Comparison of ENCODE assay signal across 27 cellular contexts in genomic region chr11:85893378-85893777, GRCh38. TPM values are rescaled to one million over a fixed set of nuclear protein-coding genes. Genes with fewer than 3 reads are reported as not detected.
DNase-seq lines count a peak whose midpoint lies in the region; ATAC-seq, FAIRE-seq and TF ChIP-seq lines count a peak whose summit lies in the region.
"Had no signal": no experiment of that assay in that cellular context is flagged by ENCODE, and none has a peak within 500 bp of the region (broad histone marks: within the 10 kb centered on the region; RNA-seq: fewer than 3 reads in every experiment).

No MANE protein-coding gene starts in this region.

- TF ChIP-seq POLR2A in HepG2 (IDR thresholded peaks at IDR 0.05; ENCODE audit: insufficient read depth in 1 of 2, low read depth in 2 of 2, low read length in 2 of 2) (no peak), right lobe of liver (IDR thresholded peaks at IDR 0.05) (no peak), adrenal gland (IDR thresholded peaks at IDR 0.05) (no peak)

- H2AFZ ChIP-seq in HepG2 (ENCODE audit: low read length) = no peak overlapping the region

- H3K4me3 ChIP-seq in HepG2 (replicated peaks in 1 of 3; ENCODE audit: insufficient read depth in 1 of 3, low read depth in 2 of 3, low read length in 3 of 3) (no peak overlapping the region), right lobe of liver (no peak overlapping the region), adrenal gland (no peak overlapping the region)
- no peak overlapping the region for H3K4me3 ChIP-seq in effector memory CD4-positive, alpha-beta T cell (ENCODE audit: insufficient read depth, low read depth, low read length, poor library complexity, severe bottlenecking)
- H3K4me3 ChIP-seq: SK-N-MC had no signal

- POLR2A ChIA-PET in HepG2 (lab: Yijun Ruan, JAX) = no interaction called here

- H3K4me1 ChIP-seq in HepG2 (ENCODE audit: insufficient read depth, low read length) = peaks cover 25% of the 10 kb centered on the region
- H3K4me1 ChIP-seq in right lobe of liver = no peaks in the 10 kb centered on the region
- H3K4me1 ChIP-seq in adrenal gland (replicated peaks in 1 of 2) = no peaks in the 10 kb centered on the region
- no peaks in the 10 kb centered on the region for H3K4me1 ChIP-seq in effector memory CD4-positive, alpha-beta T cell (ENCODE audit: control insufficient read depth, insufficient read depth, low read length, poor library complexity, severe bottlenecking)

- H3K79me2 ChIP-seq in HepG2 (ENCODE audit: insufficient read depth, low read length) = no peaks in the 10 kb centered on the region

- ATAC-seq in HepG2 = no peak
- no peak for ATAC-seq in right lobe of liver

- TF ChIP-seq RAD21 in HepG2 (CRISPR knock-in tag; IDR thresholded peaks at IDR 0.05) = no peak

- TF ChIP-seq CTCF in HepG2 (CRISPR knock-in tag; IDR thresholded peaks at IDR 0.05) (no peak), right lobe of liver (IDR thresholded peaks at IDR 0.05) (no peak), adrenal gland (IDR thresholded peaks at IDR 0.05) (no peak)

- 72% methylated on average over 4 of the region's 6 CpGs for WGBS in HepG2 (ENCODE audit: low lambda C conversion rate)
- 77% methylated on average over 6 of the region's 6 CpGs for WGBS in right lobe of liver (ENCODE audit: insufficient coverage, low coverage, low lambda C conversion rate, missing lambda C conversion rate)
- 72 to 80% (median 77%) methylated on average over 6 of the region's 6 CpGs for WGBS in adrenal gland, 4 donors

- H3K27ac ChIP-seq in HepG2 (ENCODE audit: extremely low read length, insufficient read depth, low read length) (no peak overlapping the region), right lobe of liver (no peak overlapping the region), adrenal gland (no peak overlapping the region)
- no peak overlapping the region for H3K27ac ChIP-seq in effector memory CD4-positive, alpha-beta T cell (ENCODE audit: insufficient read depth, low read length, poor library complexity, severe bottlenecking)
- H3K27ac ChIP-seq: C4-2B, HL-60, SK-N-MC had no signal

- peak overlapping the region; percentile 32; the same call in 1 of the 2 replicates for H3K4me2 ChIP-seq in HepG2 (ENCODE audit: low read depth, low read length)

- no peak overlapping the region for H3K9ac ChIP-seq in HepG2 (ENCODE audit: insufficient read depth, low read depth, low read length)

- H3K36me3 ChIP-seq in HepG2 (replicated peaks in 1 of 2; ENCODE audit: control insufficient read depth in 1 of 2, insufficient read depth in 2 of 2, low read length in 2 of 2) (no peaks in the 10 kb centered on the region), right lobe of liver (no peaks in the 10 kb centered on the region), adrenal gland (replicated peaks in 1 of 2) (no peaks in the 10 kb centered on the region)
- H3K36me3 ChIP-seq in effector memory CD4-positive, alpha-beta T cell (ENCODE audit: control insufficient read depth, insufficient read depth, low read length) = no peaks in the 10 kb centered on the region

- in situ Hi-C loops in HepG2 (cut with HindIII; ENCODE audit: extremely low pct_ligation_motif_present, low pct_unique_long_range_greater_than_20kb) = no loop called here

- DNase-seq in HepG2 (ENCODE audit: low spot score) (no peak), right lobe of liver (no peak), SK-N-DZ (ENCODE audit: low spot score) (peak; percentile 8), left kidney (ENCODE audit: low read depth, low spot score) (peak; percentile 27), retina (peak; percentile 52), adrenal gland (no peak), UCSD-AML1 (lab: John Stamatoyannopoulos, UW; ENCODE audit: unreplicated experiment) (no peak)
- no peak for DNase-seq in effector memory CD4-positive, alpha-beta T cell
- DNase-seq: 8988T; Calu3; CD8-positive, alpha-beta memory T cell; DMS153; H7; HFFc6; KG1; NCI-H1092 treated with DMSO at 0.1 percent for 48 hours; NCI-H1436 treated with DMSO at 0.1 percent for 48 hours; NCI-H1930; NCI-H524 treated with DMSO at 0.1 percent for 48 hours; SHP77 had no signal

- H4K20me1 ChIP-seq in HepG2 (ENCODE audit: insufficient read depth, low read length) = no peaks in the 10 kb centered on the region

- no TSS peak for BruUV-seq in HepG2 (replicated peaks; lab: Mats Ljungman, UMichigan)

- no peak for FAIRE-seq in HepG2 (lab: Jason Lieb, UNC)
- FAIRE-seq: GM19239 had no signal

- intact Hi-C loops in HepG2 (cut with micrococcal nuclease; ENCODE audit: unreplicated experiment) = no loop called here
- intact Hi-C loops in right lobe of liver (cut with DNase I) = no loop called here
- intact Hi-C loops in adrenal gland (cut with DNase I) = no loop called here

- CTCF ChIA-PET in HepG2 (lab: Yijun Ruan, JAX; ENCODE audit: low intra/inter-chr PET ratio, low total read pairs) = no interaction called here

- H3K9me3 ChIP-seq in HepG2 (ENCODE audit: low read length) (no peaks in the 10 kb centered on the region), right lobe of liver (no peaks in the 10 kb centered on the region), adrenal gland (replicated peaks in 1 of 3) (no peaks in the 10 kb centered on the region)
- no peaks in the 10 kb centered on the region for H3K9me3 ChIP-seq in effector memory CD4-positive, alpha-beta T cell (ENCODE audit: control insufficient read depth, low read length)

- H3K27me3 ChIP-seq in HepG2 (ENCODE audit: control insufficient read depth in 1 of 2, insufficient read depth in 2 of 2, low read length in 2 of 2) (no peaks in the 10 kb centered on the region), right lobe of liver (no peaks in the 10 kb centered on the region), adrenal gland (no peaks in the 10 kb centered on the region)
- H3K27me3 ChIP-seq in effector memory CD4-positive, alpha-beta T cell (replicated peaks; ENCODE audit: control insufficient read depth, insufficient read depth, low read length, poor library complexity, severe bottlenecking) = no peaks in the 10 kb centered on the region

- TF ChIP-seq EP300 in HepG2 (IDR thresholded peaks at IDR 0.05; ENCODE audit: low read depth in 2 of 2, low read length in 2 of 2) (no peak), HepG2 (CRISPR knock-in tag; IDR thresholded peaks at IDR 0.05; ENCODE audit: borderline replicate concordance) (no peak)

TF ChIP-seq in HepG2, 621 proteins besides CTCF, POLR2A, EP300 and RAD21 (continues in another document):
- TF ChIP-seq ZNF180 (CRISPR knock-in tag; IDR thresholded peaks at IDR 0.05; ENCODE audit: borderline replicate concordance, low read depth) (no peak), MAFK (conservative IDR thresholded peaks at IDR 0.05 in 1 of 2, IDR thresholded peaks at IDR 0.05 in 1 of 2; ENCODE audit: low read length in 2 of 2) (no peak), KAT8 (CRISPR knock-in tag; IDR thresholded peaks at IDR 0.05) (no peak), POLR2G (IDR thresholded peaks at IDR 0.05; ENCODE audit: low read depth, low read length) (no peak), GTF2F1 (IDR thresholded peaks at IDR 0.05; ENCODE audit: low read length) (no peak), NR2F1 (CRISPR knock-in tag; IDR thresholded peaks at IDR 0.05) (no peak), SALL1 (CRISPR knock-in tag; IDR thresholded peaks at IDR 0.05) (no peak), ZBTB46 (CRISPR knock-in tag; IDR thresholded peaks at IDR 0.05; ENCODE audit: borderline replicate concordance) (no peak), HNF4G (IDR thresholded peaks at IDR 0.05; ENCODE audit: borderline replicate concordance, low read depth, low read length) (no peak), HNF4G (CRISPR knock-in tag; IDR thresholded peaks at IDR 0.05; ENCODE audit: borderline replicate concordance, low read depth) (no peak), ZNF282 (IDR thresholded peaks at IDR 0.05; ENCODE audit: partially characterized antibody) (no peak), CC2D1A (CRISPR knock-in tag; IDR thresholded peaks at IDR 0.05) (no peak)

RNA-seq across cellular contexts. Expression of gene CCDC83, which starts 38.2 kb away (rescaled TPM):
- total RNA-seq in HepG2 (2016; rRNA removed; fragmentation: Illumina TruSeq; extraction: Trizol) (not detected in 2 replicates), right lobe of liver (not detected), adrenal gland (not detected)
- total RNA-seq in HepG2 (2016; cell fraction: cytosol; rRNA removed; fragmentation: Illumina TruSeq; extraction: Trizol; ENCODE audit: low read depth) = not detected in 2 replicates
- total RNA-seq in HepG2 (2016; cell fraction: insoluble cytoplasmic fraction; rRNA removed; fragmentation: Illumina TruSeq; extraction: Trizol) = not detected in 2 replicates
- not detected in 2 replicates for total RNA-seq in HepG2 (2016; cell fraction: membrane; rRNA removed; fragmentation: Illumina TruSeq; extraction: Trizol)
- not detected in 2 replicates for total RNA-seq in HepG2 (2016; cell fraction: nucleus; rRNA removed; fragmentation: Illumina TruSeq; extraction: Trizol)
- polyA plus RNA-seq in HepG2 (2011; rRNA removed) (not detected in 2 replicates), adrenal gland (not detected)
- not detected in 2 replicates for polyA plus RNA-seq in HepG2 (2011; cell fraction: cytosol; rRNA removed)
- not detected in 2 replicates for polyA plus RNA-seq in HepG2 (2011; cell fraction: nucleus; rRNA removed)
- polyA plus RNA-seq in HepG2 (2012) = not detected in 2 replicates
- not detected in 2 replicates for polyA plus RNA-seq in HepG2 (2016; cell fraction: cytosol; fragmentation: Illumina TruSeq; extraction: Trizol; ENCODE audit: low read depth)
- not detected in 2 replicates for polyA plus RNA-seq in HepG2 (2016; cell fraction: insoluble cytoplasmic fraction; fragmentation: Illumina TruSeq; extraction: Trizol; ENCODE audit: low read depth)
- polyA plus RNA-seq in HepG2 (2016; cell fraction: membrane; fragmentation: Illumina TruSeq; extraction: Trizol; ENCODE audit: low read depth) = not detected in 2 replicates
- polyA plus RNA-seq in HepG2 (2016; cell fraction: nucleus; fragmentation: Illumina TruSeq; extraction: Trizol; ENCODE audit: insufficient read depth, low read depth) = not detected in 2 replicates
- polyA minus RNA-seq in HepG2 (2011; rRNA and poly(A)+ RNA removed; ENCODE audit: low replicate concordance) = not detected in 2 replicates
- polyA minus RNA-seq in HepG2 (2011; cell fraction: cytosol; rRNA and poly(A)+ RNA removed) = not detected in 2 replicates
- 0.25 TPM in 1 of 2 replicates, not detected in the other for polyA minus RNA-seq in HepG2 (2011; cell fraction: nucleus; rRNA and poly(A)+ RNA removed)
- not detected in 2 replicates for polyA plus RNA-seq in SK-N-DZ (2014; cell fraction: cytosol; rRNA removed)
- not detected in 2 replicates for polyA plus RNA-seq in SK-N-DZ (2014; cell fraction: nucleus; rRNA removed)
- total RNA-seq: Calu3; CD8-positive, alpha-beta memory T cell; Daoy; H7; HFFc6; HT-29; RPMI7951 had no signal
- polyA plus RNA-seq: CD8-positive, alpha-beta memory T cell had no signal

Comparison
In these comparisons a context has a peak if more than half of its experiments do, and no peak if none do; other contexts are left out.
1. DNase-seq: peak in SK-N-DZ (single experiment), left kidney (single experiment) and retina (single experiment); none in HepG2 (single experiment), right lobe of liver (0 of 3), adrenal gland (0 of 7), UCSD-AML1 (single experiment) and effector memory CD4-positive, alpha-beta T cell (0 of 3).